Comparison of ENCODE assay signal across 8 cellular contexts in genomic region chr6:48412656-48413055, GRCh38.
"Had no signal": no experiment of that assay in that cellular context is flagged by ENCODE, and none has a peak within 500 bp of the region (broad histone marks: within the 10 kb centered on the region; RNA-seq: fewer than 3 reads in every experiment).

No MANE protein-coding gene starts in this region.

- DNase-seq: GM23248, GOT3, H7, H9, HCEC 1CT, HFFc6 had no signal

- ATAC-seq: GM23338, HCT116 had no signal
